ENCODE assay signal across 1 cellular context in genomic region chr3:113719294-113719693, GRCh38.
TF ChIP-seq lines count a peak whose summit lies in the region.

No MANE protein-coding gene starts in this region.

TF ChIP-seq in GM12878, 131 proteins besides CTCF, POLR2A, EP300 and RAD21:
- TF ChIP-seq ZZZ3 (IDR thresholded peaks at IDR 0.05; ENCODE audit: control insufficient read depth, insufficient read length, low read depth): no peak
- TF ChIP-seq STAT1 (conservative IDR thresholded peaks at IDR 0.05): no peak
- TF ChIP-seq CEBPZ (IDR thresholded peaks at IDR 0.05; ENCODE audit: low read depth, low read length): no peak
- no peak for TF ChIP-seq FOXM1 (IDR thresholded peaks at IDR 0.05; ENCODE audit: low read depth, low read length)
- no peak for TF ChIP-seq PKNOX1 (IDR thresholded peaks at IDR 0.05)
- no peak for TF ChIP-seq SMAD5 (IDR thresholded peaks at IDR 0.05; ENCODE audit: low read depth)
- no peak for TF ChIP-seq SP1 (IDR thresholded peaks at IDR 0.05; ENCODE audit: low read depth, low read length)
- TF ChIP-seq RAD51 (IDR thresholded peaks at IDR 0.05): no peak
- TF ChIP-seq KDM1A (IDR thresholded peaks at IDR 0.05; ENCODE audit: borderline replicate concordance): no peak
- no peak for TF ChIP-seq NR2C1 (IDR thresholded peaks at IDR 0.05)
- TF ChIP-seq ATF2 (IDR thresholded peaks at IDR 0.05; ENCODE audit: low read length): no peak
- TF ChIP-seq IRF3 (IDR thresholded peaks at IDR 0.05): no peak
- TF ChIP-seq ASH2L (IDR thresholded peaks at IDR 0.05; ENCODE audit: borderline replicate concordance, low read depth): no peak
- TF ChIP-seq WRNIP1 (IDR thresholded peaks at IDR 0.05; ENCODE audit: borderline replicate concordance, low read depth, low read length): no peak
- no peak for TF ChIP-seq RB1 (IDR thresholded peaks at IDR 0.05; ENCODE audit: borderline replicate concordance)
- TF ChIP-seq BCL3 (IDR thresholded peaks at IDR 0.05; ENCODE audit: borderline replicate concordance, insufficient read depth, low read depth, low read length, poor library complexity, severe bottlenecking): no peak
- no peak for TF ChIP-seq NFYA (IDR thresholded peaks at IDR 0.05; ENCODE audit: borderline replicate concordance, low read depth, low read length)
